Comparison of ENCODE assay signal across 23 cellular contexts in the genomic region with DNA sequence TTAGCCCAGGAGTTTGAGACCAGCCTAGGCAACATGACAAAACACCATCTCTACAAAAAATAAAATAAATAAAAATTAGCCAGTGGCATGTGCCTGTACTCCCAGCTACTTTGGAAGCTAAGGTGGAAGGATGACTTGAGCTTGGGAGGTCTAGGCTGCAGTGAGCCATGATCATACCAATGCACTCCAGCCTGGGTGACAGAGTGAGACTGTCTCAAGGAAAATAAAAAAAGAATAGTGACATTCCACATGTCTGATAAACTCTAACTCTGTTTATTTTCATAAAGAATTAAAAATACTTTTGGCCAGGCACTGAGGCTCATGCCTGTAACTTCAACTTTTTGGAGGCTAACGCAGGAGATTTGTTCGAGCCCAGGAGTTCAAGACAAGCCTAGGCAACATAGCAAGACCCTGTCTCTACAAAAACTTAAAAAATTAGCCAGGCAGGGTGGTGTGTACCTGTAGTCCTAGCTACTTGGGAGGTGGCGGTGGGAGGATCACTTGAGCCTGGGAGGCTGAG.
"Had no signal": no experiment of that assay in that cellular context is flagged by ENCODE, and none has a peak within 500 bp of the region (broad histone marks: within the 10 kb centered on the region; RNA-seq: fewer than 3 reads in every experiment).

No MANE protein-coding gene starts in this region.

- H3K4me1 ChIP-seq: colonic mucosa, pancreas, psoas muscle, right atrium auricular region had no signal

- ATAC-seq: activated T-cell treated with anti-CD3 and anti-CD28 coated beads, Interleukin-2, amount 50 U/mL, for 4 hours; effector memory CD8-positive, alpha-beta T cell; left ventricle myocardium superior; psoas muscle; stimulated activated effector memory CD8-positive, alpha-beta T cell treated with anti-CD3 and anti-CD28 coated beads, Interleukin-12 subunit alpha, Interleukin-12 subunit beta, amount 100 ng/mL, for 72 hours; stimulated activated naive CD8-positive, alpha-beta T cell treated with anti-CD3 and anti-CD28 coated beads, Interleukin-15, amount 100 ng/mL, for 72 hours had no signal

- DNase-seq: activated CD4-positive, alpha-beta T cell treated with anti-CD3 and anti-CD28 coated beads for 4 hours; activated CD4-positive, alpha-beta T cell treated with anti-CD3 and anti-CD28 coated beads, Interleukin-2, amount 50 U/mL, for 48 hours; activated CD4-positive, CD25-positive, alpha-beta regulatory T cell; activated CD8-positive, alpha-beta memory T cell treated with anti-CD3 and anti-CD28 coated beads, Interleukin-2, amount 50 U/mL, for 48 hours; activated naive CD4-positive, alpha-beta T cell; activated naive CD8-positive, alpha-beta T cell treated with anti-CD3 and anti-CD28 coated beads for 36 hours; activated T-cell treated with anti-CD3 and anti-CD28 coated beads, Interleukin-2, amount 50 U/mL, for 4 hours; colonic mucosa; dorsolateral prefrontal cortex; effector memory CD8-positive, alpha-beta T cell; glutamatergic neuron; left ventricle myocardium superior; pancreas; psoas muscle; stimulated activated CD4-positive, alpha-beta T cell treated with anti-CD3 and anti-CD28 coated beads, Interleukin-12 subunit alpha, Interleukin-12 subunit beta, amount 100 ng/mL, for 4 hours; stimulated activated naive CD8-positive, alpha-beta T cell treated with anti-CD3 and anti-CD28 coated beads, Interleukin-15, amount 100 ng/mL, for 72 hours; T1000 had no signal

- H3K79me2 ChIP-seq: hepatocyte had no signal

- H3K27ac ChIP-seq: colonic mucosa, dorsolateral prefrontal cortex, esophagus muscularis mucosa, hepatocyte, neutrophil, pancreas, psoas muscle, right atrium auricular region, suprapubic skin had no signal

- H3K4me3 ChIP-seq: colonic mucosa, dorsolateral prefrontal cortex, esophagus muscularis mucosa, hepatocyte, pancreas, psoas muscle, right atrium auricular region, suprapubic skin had no signal

- H2AFZ ChIP-seq: hepatocyte had no signal

- H3K9me3 ChIP-seq: colonic mucosa, esophagus muscularis mucosa, neutrophil, pancreas, psoas muscle, right atrium auricular region, suprapubic skin had no signal

- H3K36me3 ChIP-seq: colonic mucosa, esophagus muscularis mucosa, neutrophil, pancreas, right atrium auricular region, suprapubic skin had no signal

- H3K27me3 ChIP-seq: colonic mucosa, dorsolateral prefrontal cortex, esophagus muscularis mucosa, hepatocyte, neutrophil, pancreas, right atrium auricular region, suprapubic skin had no signal
